In the genomic region with DNA sequence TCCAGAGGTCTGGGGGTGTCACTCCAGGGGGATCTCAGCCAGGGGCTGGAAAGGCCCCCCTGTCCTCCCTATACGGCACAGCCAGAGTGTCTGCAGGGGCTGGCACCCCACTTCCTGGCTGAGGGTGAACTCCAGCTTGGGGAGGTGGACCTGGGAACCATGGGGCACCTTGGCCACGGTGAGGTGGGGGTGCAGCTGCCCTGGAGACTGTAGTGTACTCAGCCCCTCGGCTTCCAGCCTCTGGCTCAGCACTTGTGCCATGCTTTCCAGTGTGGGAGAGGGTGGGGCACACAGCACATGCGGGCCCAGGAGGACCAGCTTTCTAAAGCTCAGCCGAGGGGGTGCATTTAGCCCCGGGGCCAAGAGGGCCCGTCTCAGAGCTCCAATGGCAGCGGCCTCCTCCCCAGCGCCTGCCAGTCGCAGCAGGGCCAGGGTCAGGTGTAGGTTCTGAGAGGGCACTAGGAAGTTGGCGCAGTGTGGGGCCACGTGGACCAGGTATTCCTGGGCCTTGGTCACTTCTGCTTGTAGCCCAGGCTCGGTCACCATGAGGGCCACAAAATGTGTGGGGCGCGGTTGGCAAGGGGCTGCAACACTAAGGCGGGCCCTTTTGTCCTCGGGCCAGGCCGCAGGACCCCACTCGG, we compare ENCODE assay signal across 8 cellular contexts. TPM values are rescaled to one million over a fixed set of nuclear protein-coding genes. Genes with fewer than 3 reads are reported as not detected.
DNase-seq lines count a peak whose midpoint lies in the region; ATAC-seq and TF ChIP-seq lines count a peak whose summit lies in the region.

No MANE protein-coding gene starts in this region.

- H3K4me3 Mint-ChIP-seq in mesothelial cell of epicardium, result peak overlapping the region; percentile 57

- intact Hi-C loops in A673 (cut with micrococcal nuclease; ENCODE audit: unreplicated experiment), result no loop called here

- no peaks in the 10 kb centered on the region for H3K9me3 ChIP-seq in A673 (ENCODE audit: low read depth, low read length, poor library complexity, severe bottlenecking)

- TF ChIP-seq CTCF in A673 (conservative IDR thresholded peaks at IDR 0.05; ENCODE audit: low read depth, low read length), result no peak
- no peak for TF ChIP-seq CTCF in HFF-Myc (IDR thresholded peaks at IDR 0.05; ENCODE audit: low read depth, low read length, missing control alignments)
- no peak for TF ChIP-seq CTCF in brain microvascular endothelial cell (IDR thresholded peaks at IDR 0.05; ENCODE audit: low read depth, low read length, missing control alignments)
- TF ChIP-seq CTCF in mesothelial cell of epicardium (IDR thresholded peaks at IDR 0.05; ENCODE audit: unreplicated experiment), result no peak

- in situ Hi-C loops in brain microvascular endothelial cell (cut with HindIII; ENCODE audit: low pct_ligation_motif_present, low sequenced_read_pairs), result no loop called here

- peak overlapping the region; percentile 81 for H3K27ac Mint-ChIP-seq in mesothelial cell of epicardium

- H3K4me3 ChIP-seq in A673 (ENCODE audit: low read depth, low read length, poor library complexity, severe bottlenecking) (peak overlapping the region; percentile 66), HFF-Myc (replicated peaks; ENCODE audit: low read depth, low read length) (peak overlapping the region; percentile 52), brain microvascular endothelial cell (ENCODE audit: low read depth, low read length) (peak overlapping the region; percentile 61)

- peaks cover 21% of the 10 kb centered on the region for H3K4me1 Mint-ChIP-seq in mesothelial cell of epicardium

- H3K27me3 ChIP-seq in A673 (replicated peaks; ENCODE audit: insufficient read depth, low read depth, low read length, poor library complexity) (no peaks in the 10 kb centered on the region), brain microvascular endothelial cell (replicated peaks) (no peaks in the 10 kb centered on the region)

- DNase-seq in A673 (ENCODE audit: low spot score) (peak; percentile 37), HFF-Myc (ENCODE audit: extremely low read depth, low read depth) (no peak), brain microvascular endothelial cell (no peak), mesothelial cell of epicardium (ENCODE audit: low spot score in 2 of 2, unreplicated experiment in 2 of 2) (no peak), DMS153 (lab: John Stamatoyannopoulos, UW) (no peak), hepatic stellate cell (ENCODE audit: low spot score) (no peak)
- DNase-seq in effector CD4-positive, alpha-beta T cell, result no peak

- H3K27ac ChIP-seq in A673 (ENCODE audit: low read depth, low read length, poor library complexity, severe bottlenecking) (peak overlapping the region; percentile 97), brain microvascular endothelial cell (peak overlapping the region; percentile 91)

- H3K36me3 ChIP-seq in A673 (ENCODE audit: insufficient read depth, low read length, poor library complexity, severe bottlenecking) (peaks cover 35% of the 10 kb centered on the region), brain microvascular endothelial cell (replicated peaks) (peaks cover 47% of the 10 kb centered on the region)

- CTCF ChIA-PET in A673 (lab: Charles Lee), result interaction anchor here (0.7 to 1.0 kb wide), 2 partner anchors 11 to 13 kb away, joined by 3 read pairs; partner anchors contain the start of genes CDC42EP5 and LENG8

- ATAC-seq in HG03139 (IDR thresholded peaks at IDR 0.05; ENCODE audit: unreplicated experiment), result no peak

- no peaks in the 10 kb centered on the region for H3K9me3 Mint-ChIP-seq in mesothelial cell of epicardium

- POLR2A ChIA-PET in A673 (lab: Charles Lee; ENCODE audit: low non-redundant PET), result interaction anchor here (0.7 kb wide), 2 partner anchors 12 to 1158 kb away, joined by 10 to 12 read pairs; no protein-coding TSS in a partner anchor

- no TSS peak for BruUV-seq in A673 (replicated peaks; lab: Mats Ljungman, UMichigan)

- H3K36me3 Mint-ChIP-seq in mesothelial cell of epicardium, result peaks cover 26% of the 10 kb centered on the region

- no peaks in the 10 kb centered on the region for H3K27me3 Mint-ChIP-seq in mesothelial cell of epicardium (ENCODE audit: low read depth)

- peaks cover 30% of the 10 kb centered on the region for H3K4me1 ChIP-seq in A673 (ENCODE audit: insufficient read depth, low read length, poor library complexity, severe bottlenecking)

RNA-seq across cellular contexts. Expression of gene LENG9, which starts 1.4 kb away (rescaled TPM):
- 4.2 and 4.3 TPM in 2 replicates for total RNA-seq in A673 (2021)
- 5.5 to 6.8 TPM (median 5.8 TPM) in 3 replicates for total RNA-seq in mesothelial cell of epicardium

RNA-seq across cellular contexts. Expression of gene CDC42EP5, which starts 10.9 kb away (rescaled TPM):
- total RNA-seq in A673 (2021) (111 and 119 TPM in 2 replicates), mesothelial cell of epicardium (114 to 126 TPM (median 115 TPM) in 3 replicates)

RNA-seq across cellular contexts. Expression of gene LENG8, which starts 13.2 kb away (rescaled TPM):
- total RNA-seq in A673 (2021), result 129 and 149 TPM in 2 replicates
- 296 to 312 TPM (median 307 TPM) in 3 replicates for total RNA-seq in mesothelial cell of epicardium

RNA-seq across cellular contexts. Expression of gene LAIR2, which starts 40.4 kb away (rescaled TPM):
- total RNA-seq in A673 (2021) (not detected in 2 replicates), mesothelial cell of epicardium (not detected in 3 replicates)

RNA-seq across cellular contexts. Expression of gene TTYH1, which starts 46.9 kb away (rescaled TPM):
- total RNA-seq in A673 (2021) (3.0 and 3.2 TPM in 2 replicates), mesothelial cell of epicardium (4.2 to 6.0 TPM (median 5.2 TPM) in 3 replicates)
